Comparison of ENCODE assay signal across 9 cellular contexts in the genomic region with DNA sequence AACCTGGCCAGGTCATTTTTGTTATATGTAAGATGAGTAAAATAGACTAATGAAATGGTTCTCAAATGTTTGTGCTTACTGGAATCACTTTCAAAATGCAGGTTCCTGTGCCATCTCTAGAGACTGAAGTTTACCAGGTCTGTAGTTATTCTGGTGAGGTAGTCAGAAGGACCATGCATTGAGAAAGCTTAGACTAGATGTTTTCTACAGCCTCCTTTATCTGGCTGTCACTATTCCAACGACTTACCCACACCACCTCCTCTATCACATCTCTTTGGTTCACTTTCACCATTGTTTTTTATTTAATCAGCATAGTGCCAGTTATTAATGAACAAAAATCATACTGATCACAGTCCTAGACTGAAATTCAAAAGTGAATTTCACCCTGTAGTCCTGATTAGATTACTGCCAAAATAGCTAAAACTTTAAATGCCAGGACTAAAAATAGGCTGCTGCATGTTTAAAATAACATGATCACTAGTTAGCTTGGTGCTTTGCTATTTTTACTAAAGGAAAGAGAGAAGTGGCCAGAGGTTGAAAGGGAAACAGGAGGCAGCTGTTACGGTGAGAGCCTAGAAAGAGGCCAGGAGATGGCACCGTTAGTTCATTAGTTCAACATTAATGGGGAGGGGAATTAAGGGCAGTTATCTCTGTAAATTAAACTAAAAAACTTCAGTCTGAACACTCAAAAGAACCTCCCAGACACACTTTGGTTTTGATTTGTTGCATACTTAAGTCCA. TPM values are rescaled to one million over a fixed set of nuclear protein-coding genes. Genes with fewer than 3 reads are reported as not detected.
DNase-seq lines count a peak whose midpoint lies in the region; ATAC-seq lines count a peak whose summit lies in the region.
"Had no signal": no experiment of that assay in that cellular context is flagged by ENCODE, and none has a peak within 500 bp of the region (broad histone marks: within the 10 kb centered on the region; RNA-seq: fewer than 3 reads in every experiment).

No MANE protein-coding gene starts in this region.

- ATAC-seq in HG03159 (IDR thresholded peaks at IDR 0.05; ENCODE audit: unreplicated experiment) (peak; percentile 58), HG02938 (IDR thresholded peaks at IDR 0.05; ENCODE audit: unreplicated experiment) (no peak)

- intact Hi-C loops in activated naive CD4-positive, alpha-beta T cell treated with anti-CD3 and anti-CD28 coated beads for 36 hours (cut with micrococcal nuclease) = loop anchor here (1.0 kb wide), 3 partner anchors 198 to 253 kb away; no protein-coding TSS in a partner anchor

- peak; percentile 31 for DNase-seq in activated naive CD4-positive, alpha-beta T cell treated with anti-CD3 and anti-CD28 coated beads for 36 hours
- no peak for DNase-seq in activated naive CD4-positive, alpha-beta T cell (lab: John Stamatoyannopoulos, UW)
- DNase-seq in astrocyte of the hippocampus (ENCODE audit: low read depth, low spot score) = peak; percentile 20
- DNase-seq in lung microvascular endothelial cell (ENCODE audit: low read depth in 2 of 2) = peak; percentile 6 to 49
- DNase-seq in kidney tubule cell (ENCODE audit: low spot score) = no peak
- no peak for DNase-seq in activated naive CD4-positive, alpha-beta T cell treated with Interleukin-2 at 50 U/mL for 16 hours

- CTCF ChIA-PET in activated naive CD4-positive, alpha-beta T cell treated with anti-CD3 and anti-CD28 coated beads for 36 hours (lab: Charles Lee) = interaction anchor here (0.6 to 3.6 kb wide), 11 partner anchors 102 to 613 kb away, joined by 3 to 53 read pairs (median 4); no protein-coding TSS in a partner anchor

- no peaks in the 10 kb centered on the region for H3K36me3 Mint-ChIP-seq in activated naive CD4-positive, alpha-beta T cell treated with anti-CD3 and anti-CD28 coated beads for 36 hours (ENCODE audit: low read depth)

- H3K4me1 Mint-ChIP-seq in activated naive CD4-positive, alpha-beta T cell treated with anti-CD3 and anti-CD28 coated beads for 36 hours (ENCODE audit: low read depth) = no peaks in the 10 kb centered on the region

- H3K27me3 Mint-ChIP-seq in activated naive CD4-positive, alpha-beta T cell treated with anti-CD3 and anti-CD28 coated beads for 36 hours (ENCODE audit: low read depth) = no peaks in the 10 kb centered on the region

- H3K4me3 Mint-ChIP-seq in activated naive CD4-positive, alpha-beta T cell treated with anti-CD3 and anti-CD28 coated beads for 36 hours = no peak overlapping the region
- H3K4me3 Mint-ChIP-seq: nephron had no signal

- H3K27ac Mint-ChIP-seq in activated naive CD4-positive, alpha-beta T cell treated with anti-CD3 and anti-CD28 coated beads for 36 hours = no peak overlapping the region
- H3K27ac Mint-ChIP-seq: nephron had no signal

- H3K9me3 Mint-ChIP-seq in activated naive CD4-positive, alpha-beta T cell treated with anti-CD3 and anti-CD28 coated beads for 36 hours = no peaks in the 10 kb centered on the region
- H3K9me3 Mint-ChIP-seq: nephron had no signal

RNA-seq across cellular contexts. Expression of a gene that starts 13.9 kb away (rescaled TPM):
- 10 to 100 TPM; 16.8 to 17.8 TPM for total RNA-seq in activated naive CD4-positive, alpha-beta T cell treated with anti-CD3 and anti-CD28 coated beads for 36 hours
- 22.0 and 31.0 TPM in 2 replicates for total RNA-seq in lung microvascular endothelial cell

Comparison
In these comparisons a context has a peak if more than half of its experiments do, and no peak if none do; other contexts are left out.
1. DNase-seq: peak in activated naive CD4-positive, alpha-beta T cell treated with anti-CD3 and anti-CD28 coated beads for 36 hours (single experiment), astrocyte of the hippocampus (single experiment) and lung microvascular endothelial cell (2 of 2); none in activated naive CD4-positive, alpha-beta T cell (0 of 4), kidney tubule cell (single experiment) and activated naive CD4-positive, alpha-beta T cell treated with Interleukin-2 at 50 U/mL for 16 hours (single experiment).